In the genomic region with DNA sequence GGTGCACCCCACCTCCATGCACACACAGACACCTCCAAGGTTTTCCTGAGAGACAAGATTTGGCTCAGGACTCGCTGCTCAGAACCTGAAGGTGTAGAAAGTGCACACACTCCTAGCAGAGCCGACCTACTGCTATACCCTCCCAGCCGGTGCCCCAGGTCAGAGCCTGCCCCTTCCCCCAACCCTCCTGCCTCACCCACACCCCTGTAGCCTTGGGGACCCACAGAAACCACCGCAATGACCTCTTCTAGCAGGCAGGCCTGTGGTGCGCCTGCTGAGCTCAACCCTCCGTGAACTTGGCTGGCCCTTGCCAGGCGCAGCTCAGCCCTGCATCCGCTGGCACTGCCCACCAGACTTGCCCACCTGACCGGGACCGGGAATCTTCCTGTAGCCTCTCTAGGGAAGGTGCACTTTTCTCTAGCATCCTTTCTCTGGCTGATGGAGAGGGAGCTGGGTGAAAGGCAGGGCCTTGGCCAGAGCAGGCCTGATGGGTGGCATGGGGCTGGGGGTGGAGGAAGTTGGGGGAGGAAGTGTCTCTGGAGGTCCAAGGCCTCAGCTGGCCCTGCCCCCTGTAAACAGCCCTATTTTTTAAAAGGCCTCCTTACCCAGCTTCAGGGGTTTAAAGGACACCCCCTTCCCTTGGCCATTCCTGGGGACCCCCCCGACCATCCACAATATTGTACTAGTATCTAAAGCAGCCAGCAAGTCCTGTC, we compare ENCODE assay signal across 25 cellular contexts. TPM values are rescaled to one million over a fixed set of nuclear protein-coding genes. Genes with fewer than 3 reads are reported as not detected.
A peak's percentile ranks its signal among the peaks of the same experiment; 100 is the strongest.
DNase-seq lines count a peak whose midpoint lies in the region; ATAC-seq, FAIRE-seq and TF ChIP-seq lines count a peak whose summit lies in the region.
"Had no signal": no experiment of that assay in that cellular context is flagged by ENCODE, and none has a peak within 500 bp of the region (broad histone marks: within the 10 kb centered on the region; RNA-seq: fewer than 3 reads in every experiment).

No MANE protein-coding gene starts in this region.

- DNase-seq in heart left ventricle (peak in 3 of 5 donors; percentile 18 to 42 (median 24)), Right ventricle myocardium inferior (ENCODE audit: missing footprints) (no peak), OCI-LY7 (ENCODE audit: low spot score) (no peak), HepG2 (ENCODE audit: low spot score) (no peak), urothelium cell line (ENCODE audit: low spot score) (no peak), NCI-H1105 (lab: John Stamatoyannopoulos, UW) (no peak), GOT3 (lab: John Stamatoyannopoulos, UW) (no peak), cerebellum (ENCODE audit: low spot score) (no peak)
- DNase-seq: ACHN; activated CD8-positive, alpha-beta memory T cell treated with anti-CD3 and anti-CD28 coated beads, Interleukin-2, amount 10 ng/mL, durations not matched to agents 7 days and 5 days; brain microvascular endothelial cell; CD4-positive, CD25-positive, alpha-beta regulatory T cell; DMS 273 treated with DMSO at 0.1 percent for 48 hours; glutamatergic neuron; NCI-H1694 treated with DMSO at 0.1 percent for 48 hours; NCI-H2227 treated with DMSO at 0.1 percent for 48 hours; NCI-H82; nucleus accumbens; stimulated activated CD4-positive, alpha-beta T cell treated with anti-CD3 and anti-CD28 coated beads, Interleukin-4, amount 100 ng/mL, for 4 hours; T-helper 9 cell had no signal

- H3K27ac ChIP-seq in heart left ventricle (peak overlapping the region in 1 of 12 donors; percentile 64), OCI-LY7 (ENCODE audit: low read depth, low read length, poor library complexity, severe bottlenecking) (peak overlapping the region; percentile 53), HepG2 (ENCODE audit: extremely low read length, insufficient read depth, low read length) (no peak overlapping the region)
- H3K27ac ChIP-seq: brain microvascular endothelial cell, coronary artery, vagina had no signal

- ATAC-seq in heart left ventricle = no peak
- no peak for ATAC-seq in Right ventricle myocardium inferior
- no peak for ATAC-seq in HepG2
- ATAC-seq: activated CD8-positive, alpha-beta memory T cell treated with anti-CD3 and anti-CD28 coated beads, Interleukin-2, amount 10 ng/mL, durations not matched to agents 7 days and 5 days; K562; left lobe of liver had no signal

- no peaks in the 10 kb centered on the region for H3K79me2 ChIP-seq in OCI-LY7 (ENCODE audit: insufficient read depth, low read depth, low read length)
- no peaks in the 10 kb centered on the region for H3K79me2 ChIP-seq in HepG2 (ENCODE audit: insufficient read depth, low read length)

- peaks cover 0 to 19% (median 0%) of the 10 kb centered on the region in 9 donors for H3K27me3 ChIP-seq in heart left ventricle
- peaks cover 39 to 92% of the 10 kb centered on the region in 2 experiments for H3K27me3 ChIP-seq in HepG2 (ENCODE audit: control insufficient read depth in 1 of 2, insufficient read depth in 2 of 2, low read length in 2 of 2)
- H3K27me3 ChIP-seq: vagina had no signal

- H3K4me1 ChIP-seq in heart left ventricle (peaks cover 3 to 49% (median 25%) of the 10 kb centered on the region in 12 donors), OCI-LY7 (ENCODE audit: insufficient read depth, low read length, poor library complexity, severe bottlenecking) (peaks cover 53% of the 10 kb centered on the region), HepG2 (ENCODE audit: insufficient read depth, low read length) (peaks cover 11% of the 10 kb centered on the region)

- 88 to 96% (median 92%) methylated on average over 4 to 11 of the region's 11 CpGs for WGBS in heart left ventricle, 4 donors
- WGBS in HepG2 (ENCODE audit: low lambda C conversion rate) = 45% methylated on average over 11 of the region's 11 CpGs

- H3K36me3 ChIP-seq in heart left ventricle = no peaks in the 10 kb centered on the region
- H3K36me3 ChIP-seq in OCI-LY7 (ENCODE audit: insufficient read depth, low read length) = no peaks in the 10 kb centered on the region
- no peaks in the 10 kb centered on the region for H3K36me3 ChIP-seq in HepG2 (replicated peaks in 1 of 2; ENCODE audit: control insufficient read depth in 1 of 2, insufficient read depth in 2 of 2, low read length in 2 of 2)
- H3K36me3 ChIP-seq: brain microvascular endothelial cell, vagina had no signal

- peak overlapping the region; percentile 64 for H3K4me2 ChIP-seq in OCI-LY7 (ENCODE audit: low read length)
- no peak overlapping the region for H3K4me2 ChIP-seq in HepG2 (ENCODE audit: low read depth, low read length)

- FAIRE-seq in HepG2 (lab: Jason Lieb, UNC) = no peak
- FAIRE-seq in urothelium cell line (lab: Jason Lieb, UNC) = peak; percentile 55
- FAIRE-seq: endometrium, K562 had no signal

- CTCF ChIA-PET in OCI-LY7 (lab: Charles Lee; ENCODE audit: unreplicated experiment) (no interaction called here), HepG2 (lab: Yijun Ruan, JAX; ENCODE audit: low intra/inter-chr PET ratio, low total read pairs) (no interaction called here)

- TF ChIP-seq POLR2A in heart left ventricle (IDR thresholded peaks at IDR 0.05) (no peak), HepG2 (IDR thresholded peaks at IDR 0.05; ENCODE audit: insufficient read depth in 1 of 2, low read depth in 2 of 2, low read length in 2 of 2) (no peak)

- intact Hi-C loops in heart left ventricle (cut with DNase I) = no loop called here
- intact Hi-C loops in Right ventricle myocardium inferior (cut with DNase I) = no loop called here
- intact Hi-C loops in OCI-LY7 (cut with micrococcal nuclease; ENCODE audit: unreplicated experiment) = loop anchor here (5.0 kb wide), 1 partner anchor 268 kb away; no protein-coding TSS in a partner anchor
- intact Hi-C loops in HepG2 (cut with micrococcal nuclease; ENCODE audit: unreplicated experiment) = no loop called here

- no peak for TF ChIP-seq EP300 in HepG2 (IDR thresholded peaks at IDR 0.05; ENCODE audit: low read depth in 2 of 2, low read length in 2 of 2)
- TF ChIP-seq EP300 in HepG2 (CRISPR knock-in tag; IDR thresholded peaks at IDR 0.05; ENCODE audit: borderline replicate concordance) = no peak

- in situ Hi-C loops in HepG2 (cut with HindIII; ENCODE audit: extremely low pct_ligation_motif_present, low pct_unique_long_range_greater_than_20kb) = no loop called here

- H3K9ac ChIP-seq in HepG2 (ENCODE audit: insufficient read depth, low read depth, low read length) = no peak overlapping the region

- H3K4me3 ChIP-seq in heart left ventricle (no peak overlapping the region), OCI-LY7 (ENCODE audit: low read depth, low read length, poor library complexity, severe bottlenecking) (no peak overlapping the region), HepG2 (replicated peaks in 1 of 3; ENCODE audit: insufficient read depth in 1 of 3, low read depth in 2 of 3, low read length in 3 of 3) (no peak overlapping the region)
- H3K4me3 ChIP-seq: coronary artery, K562, vagina had no signal

- TF ChIP-seq CTCF in heart left ventricle (IDR thresholded peaks at IDR 0.05) (no peak), OCI-LY7 (conservative IDR thresholded peaks at IDR 0.05; ENCODE audit: low read length) (no peak), HepG2 (CRISPR knock-in tag; IDR thresholded peaks at IDR 0.05) (no peak)

- no peaks in the 10 kb centered on the region for H3K9me3 ChIP-seq in heart left ventricle
- H3K9me3 ChIP-seq in OCI-LY7 (ENCODE audit: low read length) = no peaks in the 10 kb centered on the region
- no peaks in the 10 kb centered on the region for H3K9me3 ChIP-seq in HepG2 (ENCODE audit: low read length)
- H3K9me3 ChIP-seq: vagina had no signal

- peak overlapping the region; percentile 91 for H2AFZ ChIP-seq in OCI-LY7 (ENCODE audit: low read length)
- H2AFZ ChIP-seq in HepG2 (ENCODE audit: low read length) = no peak overlapping the region

- H3K9me2 ChIP-seq in OCI-LY7 (ENCODE audit: insufficient read depth, low read length) = no peaks in the 10 kb centered on the region

- POLR2A ChIA-PET in OCI-LY7 (lab: Charles Lee) (interaction anchor here (2.3 kb wide), 1 partner anchor 18 kb away, joined by 7 read pairs; no protein-coding TSS in a partner anchor), HepG2 (lab: Yijun Ruan, JAX) (no interaction called here)

- BruUV-seq in OCI-LY7 (replicated peaks; lab: Mats Ljungman, UMichigan) = no TSS peak
- BruUV-seq in HepG2 (replicated peaks; lab: Mats Ljungman, UMichigan) = no TSS peak

- H4K20me1 ChIP-seq in OCI-LY7 (ENCODE audit: insufficient read depth, low read length) = no peaks in the 10 kb centered on the region
- no peaks in the 10 kb centered on the region; the same call in 1 of the 2 replicates for H4K20me1 ChIP-seq in HepG2 (ENCODE audit: insufficient read depth, low read length)

- no peak for TF ChIP-seq RAD21 in HepG2 (CRISPR knock-in tag; IDR thresholded peaks at IDR 0.05)

RNA-seq across cellular contexts. Expression of gene SLCO4A1, which starts 36.9 kb away (rescaled TPM):
- total RNA-seq in heart left ventricle (10 to 100 TPM in 5 of 9 donors, 1 to 10 TPM in 3, under 1 TPM in 1; 1.00 to 54.0 (median 10.4) TPM), Right ventricle myocardium inferior (15.5 TPM), OCI-LY7 (2022) (30.4 and 34.3 TPM in 2 replicates), HepG2 (2016; rRNA removed; fragmentation: Illumina TruSeq; extraction: Trizol) (23.8 and 55.5 TPM in 2 replicates), cerebellum (2.1 TPM)
- polyA plus RNA-seq in heart left ventricle (10 to 100 TPM; 14.5 to 24.4 TPM), HepG2 (2011; rRNA removed) (91.3 and 112 TPM in 2 replicates)
- total RNA-seq in OCI-LY7 (2014; rRNA removed; shearing (Covaris generic)) = 34.4 and 52.4 TPM in 2 replicates
- total RNA-seq in HepG2 (2016; cell fraction: cytosol; rRNA removed; fragmentation: Illumina TruSeq; extraction: Trizol; ENCODE audit: low read depth) = 21.3 and 22.4 TPM in 2 replicates
- 20.7 and 58.6 TPM in 2 replicates for total RNA-seq in HepG2 (2016; cell fraction: insoluble cytoplasmic fraction; rRNA removed; fragmentation: Illumina TruSeq; extraction: Trizol)
- 31.3 and 32.0 TPM in 2 replicates for total RNA-seq in HepG2 (2016; cell fraction: membrane; rRNA removed; fragmentation: Illumina TruSeq; extraction: Trizol)
- total RNA-seq in HepG2 (2016; cell fraction: nucleus; rRNA removed; fragmentation: Illumina TruSeq; extraction: Trizol) = 55.7 and 65.4 TPM in 2 replicates
- 53.2 and 96.9 TPM in 2 replicates for polyA plus RNA-seq in HepG2 (2011; cell fraction: cytosol; rRNA removed)
- polyA plus RNA-seq in HepG2 (2011; cell fraction: nucleus; rRNA removed) = 133 and 239 TPM in 2 replicates
- 48.1 and 97.6 TPM in 2 replicates for polyA plus RNA-seq in HepG2 (2012)
- polyA plus RNA-seq in HepG2 (2016; cell fraction: cytosol; fragmentation: Illumina TruSeq; extraction: Trizol; ENCODE audit: low read depth) = 14.3 and 17.6 TPM in 2 replicates
- polyA plus RNA-seq in HepG2 (2016; cell fraction: insoluble cytoplasmic fraction; fragmentation: Illumina TruSeq; extraction: Trizol; ENCODE audit: low read depth) = 25.9 and 26.2 TPM in 2 replicates
- 21.9 and 22.4 TPM in 2 replicates for polyA plus RNA-seq in HepG2 (2016; cell fraction: membrane; fragmentation: Illumina TruSeq; extraction: Trizol; ENCODE audit: low read depth)
- 114 and 125 TPM in 2 replicates for polyA plus RNA-seq in HepG2 (2016; cell fraction: nucleus; fragmentation: Illumina TruSeq; extraction: Trizol; ENCODE audit: insufficient read depth, low read depth)
- 44.0 and 104 TPM in 2 replicates for polyA minus RNA-seq in HepG2 (2011; rRNA and poly(A)+ RNA removed; ENCODE audit: low replicate concordance)
- polyA minus RNA-seq in HepG2 (2011; cell fraction: cytosol; rRNA and poly(A)+ RNA removed) = 27.7 and 39.2 TPM in 2 replicates
- 31.2 and 42.4 TPM in 2 replicates for polyA minus RNA-seq in HepG2 (2011; cell fraction: nucleus; rRNA and poly(A)+ RNA removed)

Comparison
In these comparisons a context has a peak if more than half of its experiments do, and no peak if none do; other contexts are left out.
1. DNase-seq: peak in heart left ventricle (3 of 5); none in Right ventricle myocardium inferior (single experiment), OCI-LY7 (single experiment), HepG2 (single experiment), urothelium cell line (single experiment), NCI-H1105 (single experiment), GOT3 (single experiment) and cerebellum (single experiment).